Comparison of ENCODE assay signal across 24 cellular contexts in the genomic region with DNA sequence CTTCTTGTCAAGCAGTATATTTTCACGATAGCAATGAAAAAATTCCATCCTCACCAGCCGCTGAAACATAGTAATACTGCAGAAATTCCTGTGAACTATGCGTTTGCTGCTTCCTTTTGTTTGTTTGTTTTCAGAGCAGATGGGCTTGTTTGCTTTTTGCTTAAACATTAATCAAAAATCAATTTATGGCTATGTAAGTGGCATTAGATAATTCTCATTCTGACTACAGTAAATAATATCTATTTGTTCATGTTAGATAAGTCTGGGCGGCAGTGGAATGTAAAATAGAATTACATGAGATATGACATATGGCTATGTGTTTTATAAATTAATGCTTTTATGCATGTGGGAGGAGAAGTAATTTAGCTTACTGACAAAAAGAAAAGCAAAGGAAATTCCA.
A peak's percentile ranks its signal among the peaks of the same experiment; 100 is the strongest.
DNase-seq lines count a peak whose midpoint lies in the region; ATAC-seq, FAIRE-seq and TF ChIP-seq lines count a peak whose summit lies in the region.
"Had no signal": no experiment of that assay in that cellular context is flagged by ENCODE, and none has a peak within 500 bp of the region (broad histone marks: within the 10 kb centered on the region; RNA-seq: fewer than 3 reads in every experiment).

No MANE protein-coding gene starts in this region.

- H3K27me3 Mint-ChIP-seq in Calu3 (ENCODE audit: unreplicated experiment) = no peaks in the 10 kb centered on the region
- no peaks in the 10 kb centered on the region for H3K27me3 Mint-ChIP-seq in progenitor cell of endocrine pancreas
- no peaks in the 10 kb centered on the region for H3K27me3 Mint-ChIP-seq in stimulated activated naive CD8-positive, alpha-beta T cell treated with anti-CD3 and anti-CD28 coated beads, Interleukin-15, amount 100 ng/mL, for 72 hours
- H3K27me3 Mint-ChIP-seq: activated naive CD4-positive, alpha-beta T cell treated with anti-CD3 and anti-CD28 coated beads, Interleukin-2, amount 50 U/mL, for 24 hours; dendritic cell treated with granulocyte-macrophage colony-stimulating factor and Interleukin-4, amounts not matched to agents 40 ng/mL and 50 ng/mL, for 4 days had no signal

- BruUV-seq in Calu3 (replicated peaks; lab: Mats Ljungman, UMichigan) = no TSS peak

- no peaks in the 10 kb centered on the region for H3K36me3 ChIP-seq in colonic mucosa

- no peaks in the 10 kb centered on the region for H3K27me3 ChIP-seq in colonic mucosa
- H3K27me3 ChIP-seq: testis had no signal

- no peak overlapping the region for H3K27ac ChIP-seq in colonic mucosa
- H3K27ac ChIP-seq: testis had no signal

- H3K27ac Mint-ChIP-seq in Calu3 (ENCODE audit: unreplicated experiment) = peak overlapping the region; percentile 9
- H3K27ac Mint-ChIP-seq in progenitor cell of endocrine pancreas = peak overlapping the region; percentile 15
- no peak overlapping the region for H3K27ac Mint-ChIP-seq in stimulated activated naive CD8-positive, alpha-beta T cell treated with anti-CD3 and anti-CD28 coated beads, Interleukin-15, amount 100 ng/mL, for 72 hours
- H3K27ac Mint-ChIP-seq: activated B cell treated with CpG ODN at 0.5 μM for 24 hours; CD8-positive, alpha-beta T cell; dendritic cell treated with granulocyte-macrophage colony-stimulating factor and Interleukin-4, amounts not matched to agents 40 ng/mL and 50 ng/mL, for 4 days; HFFc6 had no signal

- no peak for TF ChIP-seq CTCF in Calu3 (IDR thresholded peaks at IDR 0.05; ENCODE audit: unreplicated experiment)
- TF ChIP-seq CTCF in progenitor cell of endocrine pancreas (IDR thresholded peaks at IDR 0.05; ENCODE audit: unreplicated experiment) = no peak
- TF ChIP-seq CTCF in colonic mucosa (IDR thresholded peaks at IDR 0.05) = no peak

- H3K4me3 Mint-ChIP-seq in Calu3 (ENCODE audit: low read depth, unreplicated experiment) (no peak overlapping the region), progenitor cell of endocrine pancreas (ENCODE audit: low read depth) (no peak overlapping the region)
- no peak overlapping the region for H3K4me3 Mint-ChIP-seq in stimulated activated naive CD8-positive, alpha-beta T cell treated with anti-CD3 and anti-CD28 coated beads, Interleukin-15, amount 100 ng/mL, for 72 hours
- H3K4me3 Mint-ChIP-seq: activated B cell treated with CpG ODN at 0.5 μM for 24 hours; activated naive CD4-positive, alpha-beta T cell treated with anti-CD3 and anti-CD28 coated beads, Interleukin-2, amount 50 U/mL, for 24 hours; CD8-positive, alpha-beta T cell; dendritic cell treated with granulocyte-macrophage colony-stimulating factor and Interleukin-4, amounts not matched to agents 40 ng/mL and 50 ng/mL, for 4 days; HFFc6 had no signal

- no peak overlapping the region for H3K4me3 ChIP-seq in colonic mucosa
- H3K4me3 ChIP-seq: testis had no signal

- CTCF ChIA-PET in Calu3 (lab: Charles Lee) = no interaction called here

- no peak for ATAC-seq in stimulated activated naive CD8-positive, alpha-beta T cell treated with anti-CD3 and anti-CD28 coated beads, Interleukin-15, amount 100 ng/mL, for 72 hours
- ATAC-seq in HG03175 (IDR thresholded peaks at IDR 0.05; ENCODE audit: unreplicated experiment) = no peak
- ATAC-seq: CD8-positive, alpha-beta T cell had no signal

- H3K36me3 Mint-ChIP-seq in Calu3 (ENCODE audit: insufficient read depth, unreplicated experiment) (no peaks in the 10 kb centered on the region), progenitor cell of endocrine pancreas (ENCODE audit: insufficient read depth) (no peaks in the 10 kb centered on the region)
- H3K36me3 Mint-ChIP-seq: CD8-positive, alpha-beta T cell had no signal

- H3K9ac ChIP-seq in colonic mucosa (ENCODE audit: low read depth in 2 of 2, low read length in 2 of 2) = no peak overlapping the region

- no peaks in the 10 kb centered on the region for H3K9me3 Mint-ChIP-seq in Calu3 (ENCODE audit: low read depth, unreplicated experiment)
- H3K9me3 Mint-ChIP-seq in progenitor cell of endocrine pancreas (ENCODE audit: low read depth) = no peaks in the 10 kb centered on the region
- H3K9me3 Mint-ChIP-seq in stimulated activated naive CD8-positive, alpha-beta T cell treated with anti-CD3 and anti-CD28 coated beads, Interleukin-15, amount 100 ng/mL, for 72 hours = no peaks in the 10 kb centered on the region
- H3K9me3 Mint-ChIP-seq: activated B cell treated with CpG ODN at 0.5 μM for 24 hours; activated naive CD4-positive, alpha-beta T cell treated with anti-CD3 and anti-CD28 coated beads, Interleukin-2, amount 50 U/mL, for 24 hours; CD8-positive, alpha-beta T cell; dendritic cell treated with granulocyte-macrophage colony-stimulating factor and Interleukin-4, amounts not matched to agents 40 ng/mL and 50 ng/mL, for 4 days; HFFc6 had no signal

- H3K9me3 ChIP-seq in colonic mucosa = no peaks in the 10 kb centered on the region
- H3K9me3 ChIP-seq: testis had no signal

- FAIRE-seq in islet of Langerhans (lab: Jason Lieb, UNC) = peak; percentile 81
- FAIRE-seq: GM18507 had no signal

- H3K4me1 Mint-ChIP-seq in Calu3 (ENCODE audit: low read depth, unreplicated experiment) (peaks cover 42% of the 10 kb centered on the region), progenitor cell of endocrine pancreas (ENCODE audit: low read depth) (peaks cover 32% of the 10 kb centered on the region)
- H3K4me1 Mint-ChIP-seq in stimulated activated naive CD8-positive, alpha-beta T cell treated with anti-CD3 and anti-CD28 coated beads, Interleukin-15, amount 100 ng/mL, for 72 hours = peaks cover 30% of the 10 kb centered on the region
- H3K4me1 Mint-ChIP-seq: activated B cell treated with CpG ODN at 0.5 μM for 24 hours had no signal

- DNase-seq in Calu3 (no peak), NCI-H69 (lab: John Stamatoyannopoulos, UW) (peak; percentile 68), progenitor cell of endocrine pancreas (ENCODE audit: low spot score, unreplicated experiment) (no peak), colonic mucosa (no peak)
- no peak for DNase-seq in stimulated activated naive CD8-positive, alpha-beta T cell treated with anti-CD3 and anti-CD28 coated beads, Interleukin-15, amount 100 ng/mL, for 72 hours
- DNase-seq: activated B cell treated with CpG ODN at 0.5 μM for 24 hours; aorta; caudate nucleus; CD8-positive, alpha-beta T cell; DMS79; GF-D8; HFFc6; NCI-H1092; NCI-H187 treated with DMSO at 0.1 percent for 48 hours; nucleus accumbens; stimulated activated CD4-positive, alpha-beta T cell treated with anti-CD3 and anti-CD28 coated beads, Interleukin-4, amount 100 ng/mL, for 4 hours; stimulated activated naive CD4-positive, alpha-beta T cell; T1000; testis had no signal

- peaks cover 5% of the 10 kb centered on the region for H3K4me1 ChIP-seq in colonic mucosa

- intact Hi-C loops in Calu3 (cut with micrococcal nuclease; ENCODE audit: unreplicated experiment) (no loop called here), colonic mucosa (cut with DNase I) (no loop called here)

Comparison
In these comparisons a context has a peak if more than half of its experiments do, and no peak if none do; other contexts are left out.
1. H3K27ac Mint-ChIP-seq: peak in Calu3 (single experiment) and progenitor cell of endocrine pancreas (single experiment); none in stimulated activated naive CD8-positive, alpha-beta T cell treated with anti-CD3 and anti-CD28 coated beads, Interleukin-15, amount 100 ng/mL, for 72 hours (0 of 2).